8 cellular contexts compared by ENCODE assay signal in the genomic region with DNA sequence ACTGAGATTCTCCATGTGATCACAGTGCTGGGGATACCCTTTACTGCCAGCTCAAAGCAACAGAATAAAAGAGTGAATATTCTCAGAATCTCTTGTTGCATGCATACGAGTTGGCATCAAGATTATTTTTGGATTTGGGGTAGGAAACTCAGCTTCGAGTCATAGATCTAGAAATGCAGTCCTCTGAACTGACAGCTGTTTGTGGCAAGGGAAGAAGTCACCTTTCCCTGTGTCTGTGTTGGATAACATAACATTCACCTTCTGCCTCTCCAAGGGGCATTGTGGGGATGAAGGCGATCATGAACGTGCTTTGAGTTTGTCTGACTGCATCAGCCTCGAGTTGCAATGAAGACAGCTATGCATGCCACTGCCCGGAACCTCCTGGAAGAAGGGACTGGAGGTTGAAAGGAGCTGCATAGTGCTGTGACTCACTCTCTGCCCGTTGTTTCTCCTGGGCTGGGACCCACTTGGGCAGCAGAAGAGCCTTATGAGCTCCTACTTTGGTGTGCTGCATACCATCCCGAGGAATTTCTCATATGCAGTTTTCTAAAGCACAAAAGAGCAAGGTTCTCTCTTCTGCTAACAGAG.
DNase-seq lines count a peak whose midpoint lies in the region; ATAC-seq and TF ChIP-seq lines count a peak whose summit lies in the region.

No MANE protein-coding gene starts in this region.

- TF ChIP-seq POLR2A in IMR-90 (IDR thresholded peaks at IDR 0.05; ENCODE audit: low read depth, low read length) (no peak), erythroblast (IDR thresholded peaks at IDR 0.05; ENCODE audit: low read length) (no peak)

- peak overlapping the region; percentile 5; the same call in 1 of the 2 replicates for H3K56ac ChIP-seq in IMR-90 (ENCODE audit: extremely low read depth, insufficient read depth, low read length)

- H3K9ac ChIP-seq in IMR-90 (ENCODE audit: low read depth, low read length) (no peak overlapping the region; the same call in 1 of the 2 replicates), liver (ENCODE audit: low read depth in 1 of 2, low read length in 2 of 2) (peak overlapping the region in 1 of 2 donors; percentile 34), neural progenitor cell (no peak overlapping the region)

- peaks cover 85% of the 10 kb centered on the region for H3K4me1 Mint-ChIP-seq in activated naive CD8-positive, alpha-beta T cell treated with anti-CD3 and anti-CD28 coated beads, Interleukin-2, amount 50 U/mL, for 24 hours
- peaks cover 20% of the 10 kb centered on the region for H3K4me1 Mint-ChIP-seq in neural progenitor cell

- WGBS in IMR-90 (ENCODE audit: extremely low coverage in 2 of 2, insufficient read length in 1 of 2), 2 experiments, result 0% methylated on average over 2 of the region's 8 CpGs; no CpG with 5 or more reads in 1 of the 2 experiments
- WGBS in liver, result 66% methylated on average over 8 of the region's 8 CpGs

- peak overlapping the region; percentile 47; the same call in 1 of the 2 replicates for H4K5ac ChIP-seq in IMR-90 (ENCODE audit: low read depth, low read length)

- H3K27me3 ChIP-seq in AG04450 (ENCODE audit: control insufficient read depth, insufficient read depth, low read length) (no peaks in the 10 kb centered on the region), IMR-90 (ENCODE audit: control insufficient read depth, insufficient read depth, low read length) (no peaks in the 10 kb centered on the region), liver (ENCODE audit: control insufficient read depth in 4 of 4, insufficient read depth in 4 of 4, low read length in 3 of 4) (no peaks in the 10 kb centered on the region), neural progenitor cell (no peaks in the 10 kb centered on the region)

- H3F3A ChIP-seq in neural progenitor cell (ENCODE audit: low read depth), result no peaks in the 10 kb centered on the region

- POLR2A ChIA-PET in AG04450 (lab: Yijun Ruan, JAX) (interaction anchor here (1.7 kb wide), 1 partner anchor 19 kb away, joined by 5 read pairs; no protein-coding TSS in a partner anchor), IMR-90 (lab: Charles Lee; ENCODE audit: unreplicated experiment) (no interaction called here)

- H3K4ac ChIP-seq in IMR-90 (ENCODE audit: low read depth, low read length), result peak overlapping the region; percentile 89

- no peaks in the 10 kb centered on the region for H3K9me3 Mint-ChIP-seq in activated naive CD8-positive, alpha-beta T cell treated with anti-CD3 and anti-CD28 coated beads, Interleukin-2, amount 50 U/mL, for 24 hours
- no peaks in the 10 kb centered on the region for H3K9me3 Mint-ChIP-seq in neural progenitor cell

- DNase-seq in AG04450 (ENCODE audit: low read depth, low spot score), result no peak
- DNase-seq in IMR-90, result peak; percentile 84
- no peak for DNase-seq in activated naive CD8-positive, alpha-beta T cell treated with anti-CD3 and anti-CD28 coated beads, Interleukin-2, amount 50 U/mL, for 24 hours
- no peak for DNase-seq in RKO (ENCODE audit: low spot score)
- no peak for DNase-seq in mucosa of gallbladder (ENCODE audit: low spot score)
- DNase-seq in neural progenitor cell (ENCODE audit: low spot score), result no peak
- DNase-seq in erythroblast (lab: John Stamatoyannopoulos, UW), result no peak

- H2AFZ ChIP-seq in IMR-90 (replicated peaks; ENCODE audit: low read length, poor library complexity) (peak overlapping the region; percentile 75), neural progenitor cell (replicated peaks) (no peak overlapping the region)

- peak overlapping the region; percentile 66; the same call in 1 of the 3 replicates for H2BK15ac ChIP-seq in IMR-90 (ENCODE audit: low read depth, low read length)

- BruUV-seq in IMR-90 (replicated peaks; lab: Mats Ljungman, UMichigan), result no TSS peak

- peak overlapping the region; percentile 84 for H3K18ac ChIP-seq in IMR-90 (ENCODE audit: low read depth, low read length)

- H3K36me3 ChIP-seq in IMR-90 (ENCODE audit: control insufficient read depth, insufficient read depth, low read length) (no peaks in the 10 kb centered on the region), liver (ENCODE audit: control insufficient read depth in 4 of 4, insufficient read depth in 3 of 4, low read depth in 1 of 4, low read length in 3 of 4) (no peaks in the 10 kb centered on the region), neural progenitor cell (no peaks in the 10 kb centered on the region)

- no peaks in the 10 kb centered on the region for H4K20me1 ChIP-seq in IMR-90 (ENCODE audit: insufficient read depth, low read length)
- H4K20me1 ChIP-seq in neural progenitor cell (ENCODE audit: low read depth), result no peaks in the 10 kb centered on the region

- H2BK20ac ChIP-seq in IMR-90 (ENCODE audit: low read depth, low read length), result peak overlapping the region; percentile 94

- TF ChIP-seq CTCF in AG04450 (IDR thresholded peaks at IDR 0.05; ENCODE audit: low read depth, low read length) (no peak), IMR-90 (conservative IDR thresholded peaks at IDR 0.05; ENCODE audit: low read depth, low read length) (no peak), liver (IDR thresholded peaks at IDR 0.05; ENCODE audit: low read depth, low read length, missing input control) (no peak), neural progenitor cell (IDR thresholded peaks at IDR 0.05) (no peak)

- intact Hi-C loops in IMR-90 (cut with micrococcal nuclease), result loop anchor here (2.0 to 5.0 kb wide), 2 partner anchors 243 to 400 kb away; partner anchors contain the start of gene NR3C1

- H2AK5ac ChIP-seq in IMR-90 (ENCODE audit: low read depth, low read length), result peak overlapping the region; percentile 48

- H3K27ac ChIP-seq in AG04450 (ENCODE audit: low read depth, low read length) (peak overlapping the region; percentile 85), IMR-90 (ENCODE audit: insufficient read depth, low read length) (peak overlapping the region; percentile 57), liver (ENCODE audit: low read depth in 1 of 2, low read length in 2 of 2) (peak overlapping the region; percentile 57 to 68), neural progenitor cell (no peak overlapping the region)

- peak overlapping the region; percentile 61 for H3K4me2 ChIP-seq in IMR-90 (ENCODE audit: low read depth, low read length)
- no peak overlapping the region for H3K4me2 ChIP-seq in neural progenitor cell

- H2BK5ac ChIP-seq in IMR-90 (ENCODE audit: low read depth, low read length, poor library complexity, severe bottlenecking), result peak overlapping the region; percentile 74

- peaks cover 7% of the 10 kb centered on the region for H3K9me1 ChIP-seq in IMR-90 (ENCODE audit: insufficient read depth, low read length)

- H3K27ac Mint-ChIP-seq in activated naive CD8-positive, alpha-beta T cell treated with anti-CD3 and anti-CD28 coated beads, Interleukin-2, amount 50 U/mL, for 24 hours, result peak overlapping the region; percentile 94
- H3K27ac Mint-ChIP-seq in neural progenitor cell, result no peak overlapping the region

- TF ChIP-seq RAD21 in IMR-90 (IDR thresholded peaks at IDR 0.05; ENCODE audit: low read length) (no peak), liver (IDR thresholded peaks at IDR 0.05) (no peak)

- peak overlapping the region; percentile 21 to 82; a peak in 2 of 4 replicates for H4K8ac ChIP-seq in IMR-90 (ENCODE audit: low read depth in 2 of 2, low read length in 2 of 2)

- dilution Hi-C loops in IMR-90 (cut with HindIII; ENCODE audit: low sequenced_read_pairs, unreplicated experiment), result no loop called here

- H2BK120ac ChIP-seq in IMR-90 (ENCODE audit: low read depth, low read length), result peak overlapping the region; percentile 92

- peak overlapping the region; percentile 94 for H3K14ac ChIP-seq in IMR-90 (replicated peaks; ENCODE audit: low read depth, low read length)

- no peak overlapping the region for H3K4me3 ChIP-seq in AG04450 (ENCODE audit: low read depth, low read length)
- no peak overlapping the region for H3K4me3 ChIP-seq in IMR-90 (ENCODE audit: insufficient read depth, low read depth, low read length)
- H3K4me3 ChIP-seq in liver (ENCODE audit: low read depth in 1 of 3, low read length in 3 of 3), result no peak overlapping the region
- no peak overlapping the region for H3K4me3 ChIP-seq in neural progenitor cell

- H3K27me3 Mint-ChIP-seq in activated naive CD8-positive, alpha-beta T cell treated with anti-CD3 and anti-CD28 coated beads, Interleukin-2, amount 50 U/mL, for 24 hours, result no peaks in the 10 kb centered on the region
- H3K27me3 Mint-ChIP-seq in neural progenitor cell (ENCODE audit: insufficient read depth, low read depth), result peaks cover 4% of the 10 kb centered on the region

- peaks cover 6% of the 10 kb centered on the region for H3K36me3 Mint-ChIP-seq in activated naive CD8-positive, alpha-beta T cell treated with anti-CD3 and anti-CD28 coated beads, Interleukin-2, amount 50 U/mL, for 24 hours (ENCODE audit: low read depth)
- H3K36me3 Mint-ChIP-seq in neural progenitor cell, result no peaks in the 10 kb centered on the region

- H3K4me3 Mint-ChIP-seq in activated naive CD8-positive, alpha-beta T cell treated with anti-CD3 and anti-CD28 coated beads, Interleukin-2, amount 50 U/mL, for 24 hours, result no peak overlapping the region
- H3K4me3 Mint-ChIP-seq in neural progenitor cell, result no peak overlapping the region

- peak overlapping the region; percentile 80 for H4K91ac ChIP-seq in IMR-90 (ENCODE audit: insufficient read depth, low read depth, low read length)

- H3K4me1 ChIP-seq in IMR-90 (ENCODE audit: control insufficient read depth, insufficient read depth, low read length), result peaks cover 12% of the 10 kb centered on the region
- peaks cover 0 to 12% (median 4%) of the 10 kb centered on the region in 4 donors for H3K4me1 ChIP-seq in liver (ENCODE audit: control insufficient read depth in 4 of 4, insufficient read depth in 4 of 4, low read length in 3 of 4)
- peaks cover 14% of the 10 kb centered on the region for H3K4me1 ChIP-seq in neural progenitor cell

- peak overlapping the region; percentile 8 for H2AK9ac ChIP-seq in IMR-90 (replicated peaks; ENCODE audit: low read depth, low read length, poor library complexity)

- in situ Hi-C loops in IMR-90 (cut with MboI; ENCODE audit: low sequenced_read_pairs), result loop anchor here (25.0 kb wide), 1 partner anchor 1185 kb away; no protein-coding TSS in a partner anchor

- no peaks in the 10 kb centered on the region for H3K79me1 ChIP-seq in IMR-90 (ENCODE audit: low read depth in 1 of 2, low read length in 2 of 2)

- H3K9me3 ChIP-seq in AG04450 (ENCODE audit: control insufficient read depth, insufficient read depth, low read length) (no peaks in the 10 kb centered on the region), IMR-90 (ENCODE audit: control insufficient read depth, insufficient read depth, low read length) (no peaks in the 10 kb centered on the region), liver (ENCODE audit: control insufficient read depth in 4 of 4, low read length in 3 of 4) (no peaks in the 10 kb centered on the region), neural progenitor cell (ENCODE audit: low read depth) (no peaks in the 10 kb centered on the region)

- CTCF ChIA-PET in AG04450 (lab: Charles Lee) (interaction anchor here (0.6 to 1.9 kb wide), 8 partner anchors 15 to 401 kb away, joined by 3 to 8 read pairs (median 4); no protein-coding TSS in a partner anchor), IMR-90 (lab: Yijun Ruan, JAX) (interaction anchor here (0.5 to 1.7 kb wide), 7 partner anchors 17 to 232 kb away, joined by 3 to 6 read pairs (median 3); no protein-coding TSS in a partner anchor)

- peak; percentile 91 for ATAC-seq in IMR-90 (ENCODE audit: low read depth)
- peak; percentile 35 for ATAC-seq in activated naive CD8-positive, alpha-beta T cell treated with anti-CD3 and anti-CD28 coated beads, Interleukin-2, amount 50 U/mL, for 24 hours

- H3K23ac ChIP-seq in IMR-90 (ENCODE audit: low read depth, low read length), result peak overlapping the region; percentile 96

- H3K79me2 ChIP-seq in neural progenitor cell (ENCODE audit: low read depth), result no peaks in the 10 kb centered on the region
